17 cellular contexts compared by ENCODE assay signal in the genomic region with DNA sequence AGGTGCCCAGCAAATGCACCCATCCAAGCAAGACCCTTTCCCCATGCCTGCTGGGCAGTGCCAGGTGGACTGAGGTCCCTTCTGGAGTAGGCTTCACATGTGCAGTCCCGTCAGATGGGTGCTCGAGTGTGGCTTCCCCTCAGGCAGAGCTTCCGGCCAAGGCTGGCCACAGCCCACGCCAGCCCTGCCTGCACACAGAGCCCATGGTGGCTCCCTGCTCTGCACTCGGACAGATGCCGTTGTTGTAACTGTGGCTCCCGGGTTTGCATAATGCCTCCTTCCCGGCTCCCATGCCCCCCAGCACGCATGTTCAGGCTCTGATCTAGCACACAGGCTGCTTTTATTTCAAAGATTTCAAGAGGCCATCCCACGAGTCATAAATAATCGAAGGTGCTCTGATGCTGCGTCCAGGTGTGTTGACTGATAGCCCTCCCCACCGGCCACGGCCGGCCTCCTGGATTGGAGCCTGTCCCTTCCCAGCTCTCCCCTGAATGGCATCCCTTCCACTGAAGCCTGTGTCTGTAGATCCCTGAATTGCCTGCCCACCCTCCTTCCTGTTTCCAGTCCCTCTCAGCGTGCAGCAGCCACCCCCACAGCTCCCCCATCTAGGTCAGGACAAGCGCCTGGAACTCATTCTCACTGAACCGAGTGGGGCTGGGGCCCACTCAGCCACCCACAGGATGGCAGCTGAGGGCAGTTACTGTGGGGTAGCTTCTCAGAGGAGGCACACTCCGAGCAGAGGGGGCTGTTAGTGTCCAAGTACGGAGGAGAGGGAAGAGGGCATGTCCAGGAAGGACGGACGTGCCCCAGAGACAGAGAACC.
DNase-seq lines count a peak whose midpoint lies in the region; ATAC-seq and TF ChIP-seq lines count a peak whose summit lies in the region.
"Had no signal": no experiment of that assay in that cellular context is flagged by ENCODE, and none has a peak within 500 bp of the region (broad histone marks: within the 10 kb centered on the region; RNA-seq: fewer than 3 reads in every experiment).

No MANE protein-coding gene starts in this region.

- H3K27me3 ChIP-seq in CD8-positive, alpha-beta memory T cell (ENCODE audit: insufficient read depth, low read length, poor library complexity, severe bottlenecking), result no peaks in the 10 kb centered on the region
- H3K27me3 ChIP-seq in RWPE2 (ENCODE audit: insufficient read depth, poor library complexity, severe bottlenecking) (peaks cover 5% of the 10 kb centered on the region), dorsolateral prefrontal cortex (no peaks in the 10 kb centered on the region), MM.1S (replicated peaks; ENCODE audit: insufficient read depth, low read length) (peaks cover 38% of the 10 kb centered on the region)
- H3K27me3 ChIP-seq: BE2C had no signal

- H3K9me3 Mint-ChIP-seq in CD8-positive, alpha-beta memory T cell, result no peaks in the 10 kb centered on the region
- H3K9me3 Mint-ChIP-seq in activated naive CD4-positive, alpha-beta T cell treated with anti-CD3 and anti-CD28 coated beads, Interleukin-2, amount 10 ng/mL, durations not matched to agents 7 days and 5 days, result no peaks in the 10 kb centered on the region
- no peaks in the 10 kb centered on the region for H3K9me3 Mint-ChIP-seq in HFFc6

- H3K4me1 ChIP-seq in CD8-positive, alpha-beta memory T cell (ENCODE audit: insufficient read depth, low read length), result no peaks in the 10 kb centered on the region
- no peaks in the 10 kb centered on the region for H3K4me1 ChIP-seq in RWPE2 (ENCODE audit: insufficient read depth, poor library complexity, severe bottlenecking)
- no peaks in the 10 kb centered on the region for H3K4me1 ChIP-seq in MM.1S (ENCODE audit: low read length)
- H3K4me1 ChIP-seq: BE2C, HAP-1 had no signal

- H3K79me2 ChIP-seq in MM.1S (ENCODE audit: low read length), result no peaks in the 10 kb centered on the region

- H3K27ac ChIP-seq in CD8-positive, alpha-beta memory T cell (ENCODE audit: low read depth, low read length), result peak overlapping the region; percentile 39
- no peak overlapping the region for H3K27ac ChIP-seq in RWPE2 (ENCODE audit: poor library complexity, severe bottlenecking)
- H3K27ac ChIP-seq in dorsolateral prefrontal cortex, result peak overlapping the region in 46 of 59 donors; percentile 0 to 71 (median 48)
- H3K27ac ChIP-seq in MM.1S (ENCODE audit: low read length), result no peak overlapping the region
- H3K27ac ChIP-seq: HL-60 had no signal

- CTCF ChIA-PET in CD8-positive, alpha-beta memory T cell (lab: Charles Lee), result no interaction called here
- CTCF ChIA-PET in activated naive CD4-positive, alpha-beta T cell treated with anti-CD3 and anti-CD28 coated beads, Interleukin-2, amount 10 ng/mL, durations not matched to agents 7 days and 5 days (lab: Charles Lee), result no interaction called here

- DNase-seq in CD8-positive, alpha-beta memory T cell, result no peak
- DNase-seq in RWPE2 (ENCODE audit: low spot score), result no peak
- peak in 4 of 10 donors; percentile 32 to 62 (median 37) for DNase-seq in dorsolateral prefrontal cortex
- peak; percentile 23 for DNase-seq in occipital lobe (lab: John Stamatoyannopoulos, UW)
- no peak for DNase-seq in activated naive CD4-positive, alpha-beta T cell treated with anti-CD3 and anti-CD28 coated beads, Interleukin-2, amount 10 ng/mL, durations not matched to agents 7 days and 5 days
- no peak for DNase-seq in HFFc6
- DNase-seq in MM.1S, result no peak
- DNase-seq: ACHN; BE2C; C1 segment of cervical spinal cord; CD4-positive, CD25-positive, alpha-beta regulatory T cell; DMS153; DMS79; GDM1; GOT3 had no signal

- H3K9me3 ChIP-seq in CD8-positive, alpha-beta memory T cell (ENCODE audit: low read length), result no peaks in the 10 kb centered on the region
- H3K9me3 ChIP-seq in RWPE2 (ENCODE audit: severe bottlenecking), result no peaks in the 10 kb centered on the region
- H3K9me3 ChIP-seq in MM.1S (replicated peaks; ENCODE audit: insufficient read depth, low read length), result no peaks in the 10 kb centered on the region
- H3K9me3 ChIP-seq: BE2C, HAP-1 had no signal

- no peaks in the 10 kb centered on the region for H4K20me1 ChIP-seq in MM.1S (ENCODE audit: insufficient read depth, low read length)

- H3K9ac ChIP-seq in MM.1S (ENCODE audit: low read length), result no peak overlapping the region

- intact Hi-C loops in dorsolateral prefrontal cortex (cut with DNase I), result loop anchor here in 1 of 2 donors (5.0 kb wide), 1 partner anchor 50 kb away; no protein-coding TSS in a partner anchor

- ATAC-seq in RWPE2 (ENCODE audit: low read depth), result peak; percentile 13; the same call in 1 of the 3 replicates

- H3K27ac Mint-ChIP-seq in CD8-positive, alpha-beta memory T cell, result peak overlapping the region in 1 of 8 donors; percentile 52
- H3K27ac Mint-ChIP-seq in activated naive CD4-positive, alpha-beta T cell treated with anti-CD3 and anti-CD28 coated beads, Interleukin-2, amount 10 ng/mL, durations not matched to agents 7 days and 5 days, result no peak overlapping the region
- H3K27ac Mint-ChIP-seq in HFFc6, result no peak overlapping the region
- H3K27ac Mint-ChIP-seq: CD4-positive, CD25-positive, alpha-beta regulatory T cell had no signal

- H3K4me3 ChIP-seq in CD8-positive, alpha-beta memory T cell (ENCODE audit: low read length), result no peak overlapping the region
- H3K4me3 ChIP-seq in RWPE2 (ENCODE audit: severe bottlenecking) (no peak overlapping the region), dorsolateral prefrontal cortex (no peak overlapping the region), MM.1S (ENCODE audit: low read length) (no peak overlapping the region)
- H3K4me3 ChIP-seq: HAP-1 had no signal

- no peak overlapping the region for H3K4me2 ChIP-seq in MM.1S (ENCODE audit: low read depth, low read length)

- H3K36me3 ChIP-seq in CD8-positive, alpha-beta memory T cell (ENCODE audit: insufficient read depth, low read length), result no peaks in the 10 kb centered on the region
- H3K36me3 ChIP-seq in RWPE2 (ENCODE audit: low read depth), result no peaks in the 10 kb centered on the region
- H3K36me3 ChIP-seq in MM.1S (replicated peaks; ENCODE audit: insufficient read depth, low read length), result no peaks in the 10 kb centered on the region
- H3K36me3 ChIP-seq: BE2C, HAP-1 had no signal

- no peaks in the 10 kb centered on the region for H3K36me3 Mint-ChIP-seq in CD8-positive, alpha-beta memory T cell
- H3K36me3 Mint-ChIP-seq in activated naive CD4-positive, alpha-beta T cell treated with anti-CD3 and anti-CD28 coated beads, Interleukin-2, amount 10 ng/mL, durations not matched to agents 7 days and 5 days, result no peaks in the 10 kb centered on the region
- H3K36me3 Mint-ChIP-seq in HFFc6 (ENCODE audit: low read depth), result no peaks in the 10 kb centered on the region
- H3K36me3 Mint-ChIP-seq: CD4-positive, CD25-positive, alpha-beta regulatory T cell had no signal

- H3K9me2 ChIP-seq in MM.1S (replicated peaks; ENCODE audit: insufficient read depth, low read length), result no peaks in the 10 kb centered on the region

- H3K27me3 Mint-ChIP-seq in CD8-positive, alpha-beta memory T cell, result peaks cover 9 to 27% of the 10 kb centered on the region in 2 donors
- peaks cover 23% of the 10 kb centered on the region for H3K27me3 Mint-ChIP-seq in activated naive CD4-positive, alpha-beta T cell treated with anti-CD3 and anti-CD28 coated beads, Interleukin-2, amount 10 ng/mL, durations not matched to agents 7 days and 5 days
- peaks cover 46% of the 10 kb centered on the region for H3K27me3 Mint-ChIP-seq in HFFc6 (ENCODE audit: insufficient read depth)

- no peaks in the 10 kb centered on the region for H3K4me1 Mint-ChIP-seq in CD8-positive, alpha-beta memory T cell
- no peaks in the 10 kb centered on the region for H3K4me1 Mint-ChIP-seq in activated naive CD4-positive, alpha-beta T cell treated with anti-CD3 and anti-CD28 coated beads, Interleukin-2, amount 10 ng/mL, durations not matched to agents 7 days and 5 days
- H3K4me1 Mint-ChIP-seq in HFFc6 (ENCODE audit: low read depth), result no peaks in the 10 kb centered on the region
- H3K4me1 Mint-ChIP-seq: CD4-positive, CD25-positive, alpha-beta regulatory T cell had no signal

- no peak overlapping the region for H3K4me3 Mint-ChIP-seq in CD8-positive, alpha-beta memory T cell
- H3K4me3 Mint-ChIP-seq in activated naive CD4-positive, alpha-beta T cell treated with anti-CD3 and anti-CD28 coated beads, Interleukin-2, amount 10 ng/mL, durations not matched to agents 7 days and 5 days, result no peak overlapping the region
- no peak overlapping the region for H3K4me3 Mint-ChIP-seq in HFFc6
- H3K4me3 Mint-ChIP-seq: CD4-positive, CD25-positive, alpha-beta regulatory T cell had no signal

- POLR2A ChIA-PET in CD8-positive, alpha-beta memory T cell (lab: Charles Lee), result no interaction called here

- TF ChIP-seq CTCF in RWPE2 (IDR thresholded peaks at IDR 0.05; ENCODE audit: poor library complexity, severe bottlenecking), result no peak
- no peak for TF ChIP-seq CTCF in dorsolateral prefrontal cortex (IDR thresholded peaks at IDR 0.05 in 54 of 56, conservative IDR thresholded peaks at IDR 0.05 in 2 of 56; ENCODE audit: low read depth in 1 of 56, partially characterized antibody in 56 of 56)
- TF ChIP-seq CTCF in HFFc6 (IDR thresholded peaks at IDR 0.05), result no peak
- no peak for TF ChIP-seq CTCF in MM.1S (IDR thresholded peaks at IDR 0.05; ENCODE audit: low read length)

- H3F3A ChIP-seq in MM.1S (ENCODE audit: insufficient read depth, low read length), result no peaks in the 10 kb centered on the region

- no peak overlapping the region for H2AFZ ChIP-seq in MM.1S (ENCODE audit: low read length)

Comparison
In these comparisons a context has a peak if more than half of its experiments do, and no peak if none do; other contexts are left out.
1. H3K27ac ChIP-seq: peak in CD8-positive, alpha-beta memory T cell (single experiment) and dorsolateral prefrontal cortex (46 of 59); none in RWPE2 (single experiment) and MM.1S (single experiment).